In the genomic region with DNA sequence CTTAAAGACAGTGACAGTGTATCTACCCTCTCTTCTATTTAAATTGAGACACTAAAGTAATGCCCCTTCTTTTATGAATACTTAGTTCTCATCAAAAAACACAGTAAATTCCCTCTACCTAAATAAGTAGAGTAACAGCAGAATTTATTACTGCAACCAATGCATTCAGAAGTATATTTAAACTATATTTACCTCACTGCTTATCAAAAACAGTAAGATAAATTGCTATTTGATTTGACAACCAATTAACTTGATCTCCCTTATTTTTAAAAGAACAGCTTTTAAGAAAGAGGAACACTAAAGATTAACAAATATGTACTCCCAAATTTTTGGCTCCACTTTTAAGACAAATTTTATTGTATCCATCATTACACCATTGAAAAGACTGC, we compare ENCODE assay signal across 27 cellular contexts. TPM values are rescaled to one million over a fixed set of nuclear protein-coding genes. Genes with fewer than 3 reads are reported as not detected.
"Had no signal": no experiment of that assay in that cellular context is flagged by ENCODE, and none has a peak within 500 bp of the region (broad histone marks: within the 10 kb centered on the region; RNA-seq: fewer than 3 reads in every experiment).

No MANE protein-coding gene starts in this region.

- DNase-seq: activated B cell treated with CpG ODN at 0.5 μM for 24 hours; activated CD4-positive, alpha-beta T cell treated with anti-CD3 and anti-CD28 coated beads, Interleukin-2, amount 50 U/mL, for 1 hour; activated CD8-positive, alpha-beta memory T cell treated with anti-CD3 and anti-CD28 coated beads, Interleukin-2, amount 10 ng/mL, durations not matched to agents 7 days and 5 days; activated CD8-positive, alpha-beta T cell treated with anti-CD3 and anti-CD28 coated beads, Interleukin-2, amount 10 ng/mL, durations not matched to agents 7 days and 5 days; activated naive CD8-positive, alpha-beta T cell treated with anti-CD3 and anti-CD28 coated beads, Interleukin-2, amount 50 U/mL, for 24 hours; activated T-cell treated with anti-CD3 and anti-CD28 coated beads, Interleukin-2, amount 50 U/mL, for 48 hours; amygdala; dermis blood vessel endothelial cell; effector memory CD4-positive, alpha-beta T cell; head of caudate nucleus; hypothalamus; immature natural killer cell; kidney; left colon; naive thymus-derived CD8-positive, alpha-beta T cell; occipital lobe; right cardiac atrium; spleen; stimulated activated naive CD4-positive, alpha-beta T cell had no signal

- H3K4me3 ChIP-seq: breast epithelium, gastroesophageal sphincter, spleen, tibial nerve had no signal

- H3K4me3 Mint-ChIP-seq: activated B cell treated with CpG ODN at 0.5 μM for 24 hours; activated CD8-positive, alpha-beta memory T cell treated with anti-CD3 and anti-CD28 coated beads, Interleukin-2, amount 10 ng/mL, durations not matched to agents 7 days and 5 days; activated CD8-positive, alpha-beta T cell treated with anti-CD3 and anti-CD28 coated beads, Interleukin-2, amount 10 ng/mL, durations not matched to agents 7 days and 5 days; activated naive CD4-positive, alpha-beta T cell treated with anti-CD3 and anti-CD28 coated beads, Interleukin-2, amount 50 U/mL, for 24 hours; activated naive CD8-positive, alpha-beta T cell treated with anti-CD3 and anti-CD28 coated beads, Interleukin-2, amount 50 U/mL, for 24 hours; central memory CD8-positive, alpha-beta T cell; immature natural killer cell; mesothelial cell of epicardium; naive thymus-derived CD8-positive, alpha-beta T cell; neural crest cell had no signal

- H3K36me3 Mint-ChIP-seq: activated CD8-positive, alpha-beta memory T cell treated with anti-CD3 and anti-CD28 coated beads, Interleukin-2, amount 10 ng/mL, durations not matched to agents 7 days and 5 days; activated naive CD4-positive, alpha-beta T cell treated with anti-CD3 and anti-CD28 coated beads, Interleukin-2, amount 50 U/mL, for 24 hours; immature natural killer cell; mesothelial cell of epicardium had no signal

- H3K27ac Mint-ChIP-seq: activated B cell treated with CpG ODN at 0.5 μM for 24 hours; activated CD8-positive, alpha-beta memory T cell treated with anti-CD3 and anti-CD28 coated beads, Interleukin-2, amount 10 ng/mL, durations not matched to agents 7 days and 5 days; activated CD8-positive, alpha-beta T cell treated with anti-CD3 and anti-CD28 coated beads, Interleukin-2, amount 10 ng/mL, durations not matched to agents 7 days and 5 days; activated naive CD4-positive, alpha-beta T cell treated with anti-CD3 and anti-CD28 coated beads, Interleukin-2, amount 50 U/mL, for 24 hours; activated naive CD8-positive, alpha-beta T cell treated with anti-CD3 and anti-CD28 coated beads, Interleukin-2, amount 50 U/mL, for 24 hours; activated T-helper 2 cell treated with anti-CD3 and anti-CD28 coated beads, Interferon-gamma antibody, Interleukin-2, Interleukin-4, amounts not matched to agents 10 μg/mL and 5 μg/mL and 100 μg/mL, durations not matched to agents 14 hours and 24 hours and 36 hours; immature natural killer cell; mesothelial cell of epicardium; naive thymus-derived CD8-positive, alpha-beta T cell had no signal

- H3K9me3 Mint-ChIP-seq: activated B cell treated with CpG ODN at 0.5 μM for 24 hours; activated naive CD4-positive, alpha-beta T cell treated with anti-CD3 and anti-CD28 coated beads, Interleukin-2, amount 50 U/mL, for 24 hours; activated naive CD8-positive, alpha-beta T cell treated with anti-CD3 and anti-CD28 coated beads, Interleukin-2, amount 50 U/mL, for 24 hours; activated T-helper 2 cell treated with anti-CD3 and anti-CD28 coated beads, Interferon-gamma antibody, Interleukin-2, Interleukin-4, amounts not matched to agents 10 μg/mL and 5 μg/mL and 100 μg/mL, durations not matched to agents 14 hours and 24 hours and 36 hours; central memory CD8-positive, alpha-beta T cell; mesothelial cell of epicardium; neural crest cell had no signal

- H3K36me3 ChIP-seq: breast epithelium, gastroesophageal sphincter, spleen, tibial nerve had no signal

- H3K9me3 ChIP-seq: breast epithelium, gastroesophageal sphincter, spleen, tibial nerve had no signal

- H3K27ac ChIP-seq: breast epithelium, gastroesophageal sphincter, spleen, tibial nerve had no signal

- ATAC-seq: activated CD8-positive, alpha-beta memory T cell treated with anti-CD3 and anti-CD28 coated beads, Interleukin-2, amount 10 ng/mL, durations not matched to agents 7 days and 5 days; activated CD8-positive, alpha-beta T cell treated with anti-CD3 and anti-CD28 coated beads, Interleukin-2, amount 10 ng/mL, durations not matched to agents 7 days and 5 days; activated naive CD8-positive, alpha-beta T cell treated with anti-CD3 and anti-CD28 coated beads, Interleukin-2, amount 50 U/mL, for 24 hours; gastroesophageal sphincter; left colon; naive thymus-derived CD8-positive, alpha-beta T cell; right cardiac atrium had no signal

RNA-seq across cellular contexts. Expression of a gene that starts 4.8 kb away (rescaled TPM):
- total RNA-seq: activated CD8-positive, alpha-beta T cell treated with anti-CD3 and anti-CD28 coated beads, Interleukin-2, amount 10 ng/mL, durations not matched to agents 7 days and 5 days had no signal
